ENCODE assay signal across 15 cellular contexts in genomic region chr2:158761626-158762025, GRCh38. TPM values are rescaled to one million over a fixed set of nuclear protein-coding genes. Genes with fewer than 3 reads are reported as not detected.
DNase-seq lines count a peak whose midpoint lies in the region; ATAC-seq and TF ChIP-seq lines count a peak whose summit lies in the region.
"Had no signal": no experiment of that assay in that cellular context is flagged by ENCODE, and none has a peak within 500 bp of the region (broad histone marks: within the 10 kb centered on the region; RNA-seq: fewer than 3 reads in every experiment).

No MANE protein-coding gene starts in this region.

- no peak overlapping the region for H3K9ac ChIP-seq in MM.1S (ENCODE audit: low read length)

- H4K20me1 ChIP-seq in MM.1S (ENCODE audit: insufficient read depth, low read length) = no peaks in the 10 kb centered on the region

- intact Hi-C loops in prostate gland (cut with DNase I) = no loop called here

- H3K4me3 ChIP-seq in RWPE2 (ENCODE audit: severe bottlenecking) (no peak overlapping the region), prostate gland (no peak overlapping the region), MM.1S (ENCODE audit: low read length) (no peak overlapping the region)

- peak; percentile 45 for DNase-seq in GM04503 (ENCODE audit: low read depth)
- peak; percentile 80 for DNase-seq in RWPE2 (ENCODE audit: low spot score)
- peak; percentile 77 for DNase-seq in prostate gland (ENCODE audit: low spot score)
- no peak for DNase-seq in hypothalamus (lab: John Stamatoyannopoulos, UW)
- DNase-seq in MM.1S = no peak
- no peak for DNase-seq in NCI-H1105 treated with DMSO at 0.1 percent for 48 hours (lab: John Stamatoyannopoulos, UW)
- DNase-seq: activated T-cell treated with anti-CD3 and anti-CD28 coated beads, Interleukin-2, amount 50 U/mL, for 4 hours; aorta; DND-41; NCI-H2029 treated with DMSO at 0.1 percent for 48 hours had no signal

- no peak overlapping the region for H2AFZ ChIP-seq in MM.1S (ENCODE audit: low read length)

- WGBS in prostate gland = 46% methylated on average over 4 of the region's 4 CpGs

- no peaks in the 10 kb centered on the region for H3K9me3 ChIP-seq in RWPE2 (ENCODE audit: severe bottlenecking)
- H3K9me3 ChIP-seq in prostate gland = no peaks in the 10 kb centered on the region
- no peaks in the 10 kb centered on the region for H3K9me3 ChIP-seq in MM.1S (replicated peaks; ENCODE audit: insufficient read depth, low read length)

- H3K27ac ChIP-seq in RWPE2 (ENCODE audit: poor library complexity, severe bottlenecking) = peak overlapping the region; percentile 58
- H3K27ac ChIP-seq in prostate gland = peak overlapping the region in 1 of 2 donors; percentile 56
- H3K27ac ChIP-seq in MM.1S (ENCODE audit: low read length) = no peak overlapping the region

- TF ChIP-seq POLR2A in prostate gland (IDR thresholded peaks at IDR 0.05) = no peak

- H3F3A ChIP-seq in MM.1S (ENCODE audit: insufficient read depth, low read length) = no peaks in the 10 kb centered on the region

- no peaks in the 10 kb centered on the region for H3K9me2 ChIP-seq in MM.1S (replicated peaks; ENCODE audit: insufficient read depth, low read length)

- H3K79me2 ChIP-seq in MM.1S (ENCODE audit: low read length) = no peaks in the 10 kb centered on the region

- H3K27me3 ChIP-seq in RWPE2 (ENCODE audit: insufficient read depth, poor library complexity, severe bottlenecking) (no peaks in the 10 kb centered on the region), prostate gland (replicated peaks; ENCODE audit: insufficient read depth) (no peaks in the 10 kb centered on the region), MM.1S (replicated peaks; ENCODE audit: insufficient read depth, low read length) (no peaks in the 10 kb centered on the region)

- no peaks in the 10 kb centered on the region for H3K36me3 ChIP-seq in RWPE2 (ENCODE audit: low read depth)
- no peaks in the 10 kb centered on the region for H3K36me3 ChIP-seq in prostate gland
- H3K36me3 ChIP-seq in MM.1S (replicated peaks; ENCODE audit: insufficient read depth, low read length) = no peaks in the 10 kb centered on the region

- no peak overlapping the region for H3K4me2 ChIP-seq in MM.1S (ENCODE audit: low read depth, low read length)

- ATAC-seq in RWPE2 (ENCODE audit: low read depth) = peak; percentile 100
- ATAC-seq in esophagus mucosa = peak; percentile 96
- no peak for ATAC-seq in GM21367 (IDR thresholded peaks at IDR 0.05; ENCODE audit: unreplicated experiment)
- ATAC-seq: activated T-cell treated with anti-CD3 and anti-CD28 coated beads, Interleukin-2, amount 50 U/mL, for 4 hours had no signal

- H3K4me1 ChIP-seq in RWPE2 (ENCODE audit: insufficient read depth, poor library complexity, severe bottlenecking) (peaks cover 10% of the 10 kb centered on the region), prostate gland (replicated peaks) (no peaks in the 10 kb centered on the region), MM.1S (ENCODE audit: low read length) (no peaks in the 10 kb centered on the region)

- TF ChIP-seq CTCF in RWPE2 (IDR thresholded peaks at IDR 0.05; ENCODE audit: poor library complexity, severe bottlenecking) (no peak), prostate gland (IDR thresholded peaks at IDR 0.05) (no peak), MM.1S (IDR thresholded peaks at IDR 0.05; ENCODE audit: low read length) (no peak)

RNA-seq across cellular contexts. Expression of gene DAPL1, which starts 33.5 kb away (rescaled TPM):
- total RNA-seq in esophagus mucosa (179 TPM), prostate gland (10 to 100 TPM in 1 of 2 donors, not detected in 1; 19.0 TPM)
- total RNA-seq: activated T-cell treated with anti-CD3 and anti-CD28 coated beads, Interleukin-2, amount 50 U/mL, for 4 hours; aorta; B cell; H4; mononuclear cell had no signal

Comparison
In these comparisons a context has a peak if more than half of its experiments do, and no peak if none do; other contexts are left out.
1. DNase-seq: peak in GM04503 (single experiment), RWPE2 (single experiment) and prostate gland (single experiment); none in hypothalamus (0 of 51), MM.1S (single experiment) and NCI-H1105 treated with DMSO at 0.1 percent for 48 hours (single experiment).